ENCODE assay signal across 29 cellular contexts in the genomic region with DNA sequence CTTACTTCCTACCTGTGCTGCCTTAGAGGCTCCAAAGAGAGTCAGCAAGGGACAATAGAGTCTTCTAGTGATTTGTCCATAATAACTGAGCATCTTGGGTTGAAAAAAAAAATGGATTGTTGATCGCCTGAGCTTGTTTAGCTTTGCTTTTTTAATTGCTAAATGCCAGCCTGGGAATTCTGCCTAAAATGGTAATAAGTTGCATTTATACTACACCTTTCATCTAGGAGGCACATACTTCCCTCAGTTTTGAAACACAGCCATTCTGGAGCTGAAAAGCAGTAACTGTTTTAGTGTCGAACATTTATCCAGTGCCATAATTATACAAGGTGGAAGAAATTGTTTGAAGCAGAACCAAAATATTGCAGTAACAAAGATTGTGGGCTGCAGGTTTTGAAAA.
"Had no signal": no experiment of that assay in that cellular context is flagged by ENCODE, and none has a peak within 500 bp of the region (broad histone marks: within the 10 kb centered on the region; RNA-seq: fewer than 3 reads in every experiment).

No MANE protein-coding gene starts in this region.

- H3K4me3 ChIP-seq: ascending aorta, breast epithelium, cardiac muscle cell, coronary artery, dorsolateral prefrontal cortex had no signal

- H3K27me3 ChIP-seq: ascending aorta, breast epithelium, cardiac muscle cell, dorsolateral prefrontal cortex had no signal

- H3K4me1 Mint-ChIP-seq: activated CD4-positive, alpha-beta T cell treated with anti-CD3 and anti-CD28 coated beads for 36 hours; activated CD4-positive, alpha-beta T cell treated with anti-CD3 and anti-CD28 coated beads, Interleukin-2, amount 10 ng/mL, durations not matched to agents 24 days and 14 days; activated CD8-positive, alpha-beta memory T cell treated with anti-CD3 and anti-CD28 coated beads, Interleukin-2, amount 10 ng/mL, durations not matched to agents 7 days and 5 days; activated naive CD4-positive, alpha-beta T cell treated with anti-CD3 and anti-CD28 coated beads, Interleukin-2, amount 10 ng/mL, durations not matched to agents 7 days and 5 days; activated naive CD8-positive, alpha-beta T cell treated with anti-CD3 and anti-CD28 coated beads, Interleukin-2, amount 10 ng/mL, durations not matched to agents 7 days and 5 days; brain; central memory CD8-positive, alpha-beta T cell; endodermal cell had no signal

- H3K27me3 Mint-ChIP-seq: activated CD4-positive, alpha-beta memory T cell treated with anti-CD3 and anti-CD28 coated beads for 36 hours; activated CD4-positive, alpha-beta T cell treated with anti-CD3 and anti-CD28 coated beads for 36 hours; activated CD4-positive, alpha-beta T cell treated with anti-CD3 and anti-CD28 coated beads, Interleukin-2, amount 10 ng/mL, durations not matched to agents 24 days and 14 days; activated CD8-positive, alpha-beta memory T cell treated with anti-CD3 and anti-CD28 coated beads, Interleukin-2, amount 10 ng/mL, durations not matched to agents 7 days and 5 days; activated naive CD4-positive, alpha-beta T cell treated with anti-CD3 and anti-CD28 coated beads, Interleukin-2, amount 10 ng/mL, durations not matched to agents 7 days and 5 days; activated naive CD8-positive, alpha-beta T cell treated with anti-CD3 and anti-CD28 coated beads, Interleukin-2, amount 10 ng/mL, durations not matched to agents 7 days and 5 days; central memory CD8-positive, alpha-beta T cell; dendritic cell treated with granulocyte-macrophage colony-stimulating factor and Interleukin-4, amounts not matched to agents 40 ng/mL and 50 ng/mL, for 4 days had no signal

- H3K36me3 ChIP-seq: ascending aorta, breast epithelium, cardiac muscle cell had no signal

- H3K27ac ChIP-seq: ascending aorta, breast epithelium, cardiac muscle cell, coronary artery had no signal

- ATAC-seq: activated CD4-positive, alpha-beta T cell treated with anti-CD3 and anti-CD28 coated beads for 36 hours; activated CD8-positive, alpha-beta memory T cell treated with anti-CD3 and anti-CD28 coated beads, Interleukin-2, amount 10 ng/mL, durations not matched to agents 7 days and 5 days; activated CD8-positive, alpha-beta T cell treated with anti-CD3 and anti-CD28 coated beads, Interleukin-2, amount 10 ng/mL, durations not matched to agents 7 days and 5 days; activated naive CD4-positive, alpha-beta T cell treated with anti-CD3 and anti-CD28 coated beads, Interleukin-2, amount 50 U/mL, for 72 hours; activated T-cell treated with anti-CD3 and anti-CD28 coated beads, Interleukin-2, amount 50 U/mL, for 72 hours; esophagus mucosa had no signal

- H3K4me3 Mint-ChIP-seq: activated CD4-positive, alpha-beta memory T cell treated with anti-CD3 and anti-CD28 coated beads for 36 hours; activated CD4-positive, alpha-beta T cell treated with anti-CD3 and anti-CD28 coated beads for 36 hours; activated CD4-positive, alpha-beta T cell treated with anti-CD3 and anti-CD28 coated beads, Interleukin-2, amount 10 ng/mL, durations not matched to agents 24 days and 14 days; activated CD8-positive, alpha-beta memory T cell treated with anti-CD3 and anti-CD28 coated beads, Interleukin-2, amount 10 ng/mL, durations not matched to agents 7 days and 5 days; activated CD8-positive, alpha-beta T cell treated with anti-CD3 and anti-CD28 coated beads, Interleukin-2, amount 10 ng/mL, durations not matched to agents 7 days and 5 days; activated naive CD4-positive, alpha-beta T cell treated with anti-CD3 and anti-CD28 coated beads, Interleukin-2, amount 10 ng/mL, durations not matched to agents 7 days and 5 days; activated naive CD8-positive, alpha-beta T cell treated with anti-CD3 and anti-CD28 coated beads, Interleukin-2, amount 10 ng/mL, durations not matched to agents 7 days and 5 days; activated T-cell treated with anti-CD3 and anti-CD28 coated beads, Interleukin-2, amount 50 U/mL, for 72 hours; central memory CD8-positive, alpha-beta T cell; dendritic cell treated with granulocyte-macrophage colony-stimulating factor and Interleukin-4, amounts not matched to agents 40 ng/mL and 50 ng/mL, for 4 days; endodermal cell had no signal

- H3K4me1 ChIP-seq: ascending aorta, breast epithelium had no signal

- DNase-seq: activated CD4-positive, alpha-beta memory T cell treated with anti-CD3 and anti-CD28 coated beads for 36 hours; activated CD4-positive, alpha-beta T cell treated with anti-CD3 and anti-CD28 coated beads for 36 hours; activated CD4-positive, alpha-beta T cell treated with anti-CD3 and anti-CD28 coated beads, Interleukin-2, amount 10 ng/mL, durations not matched to agents 24 days and 14 days; activated CD4-positive, CD25-positive, alpha-beta regulatory T cell; activated CD4-positive, CD25-positive, alpha-beta regulatory T cell treated with anti-CD3 and anti-CD28 coated beads, Interleukin-2, amount 50 U/mL, for 72 hours; activated CD8-positive, alpha-beta memory T cell treated with anti-CD3 and anti-CD28 coated beads, Interleukin-2, amount 10 ng/mL, durations not matched to agents 7 days and 5 days; activated CD8-positive, alpha-beta memory T cell treated with anti-CD3 and anti-CD28 coated beads, Interleukin-2, amount 50 U/mL, for 4 hours; activated CD8-positive, alpha-beta T cell treated with anti-CD3 and anti-CD28 coated beads, Interleukin-2, amount 10 ng/mL, durations not matched to agents 7 days and 5 days; activated gamma-delta T cell; activated naive CD4-positive, alpha-beta T cell; activated naive CD4-positive, alpha-beta T cell treated with anti-CD3 and anti-CD28 coated beads, Interleukin-2, amount 10 ng/mL, durations not matched to agents 7 days and 5 days; activated naive CD8-positive, alpha-beta T cell treated with anti-CD3 and anti-CD28 coated beads, Interleukin-2, amount 10 ng/mL, durations not matched to agents 7 days and 5 days; activated T-cell treated with anti-CD3 and anti-CD28 coated beads, Interleukin-2, amount 50 U/mL, for 1 hour; activated T-cell treated with anti-CD3 and anti-CD28 coated beads, Interleukin-2, amount 50 U/mL, for 72 hours; dorsolateral prefrontal cortex; effector memory CD4-positive, alpha-beta T cell; endodermal cell; foreskin fibroblast; glutamatergic neuron; T-helper 2 cell had no signal

- H3K9me3 Mint-ChIP-seq: endodermal cell had no signal

- H3K27ac Mint-ChIP-seq: activated CD4-positive, alpha-beta memory T cell treated with anti-CD3 and anti-CD28 coated beads for 36 hours; activated CD4-positive, alpha-beta T cell treated with anti-CD3 and anti-CD28 coated beads for 36 hours; activated CD4-positive, alpha-beta T cell treated with anti-CD3 and anti-CD28 coated beads, Interleukin-2, amount 10 ng/mL, durations not matched to agents 24 days and 14 days; activated CD8-positive, alpha-beta memory T cell treated with anti-CD3 and anti-CD28 coated beads, Interleukin-2, amount 10 ng/mL, durations not matched to agents 7 days and 5 days; activated CD8-positive, alpha-beta T cell treated with anti-CD3 and anti-CD28 coated beads, Interleukin-2, amount 10 ng/mL, durations not matched to agents 7 days and 5 days; activated naive CD4-positive, alpha-beta T cell treated with anti-CD3 and anti-CD28 coated beads, Interleukin-2, amount 10 ng/mL, durations not matched to agents 7 days and 5 days; activated naive CD4-positive, alpha-beta T cell treated with anti-CD3 and anti-CD28 coated beads, Interleukin-2, amount 50 U/mL, for 72 hours; activated naive CD8-positive, alpha-beta T cell treated with anti-CD3 and anti-CD28 coated beads, Interleukin-2, amount 10 ng/mL, durations not matched to agents 7 days and 5 days; activated T-cell treated with anti-CD3 and anti-CD28 coated beads, Interleukin-2, amount 50 U/mL, for 72 hours; dendritic cell treated with granulocyte-macrophage colony-stimulating factor and Interleukin-4, amounts not matched to agents 40 ng/mL and 50 ng/mL, for 4 days; endodermal cell had no signal

- H3K36me3 Mint-ChIP-seq: activated CD4-positive, alpha-beta memory T cell treated with anti-CD3 and anti-CD28 coated beads for 36 hours; activated CD8-positive, alpha-beta memory T cell treated with anti-CD3 and anti-CD28 coated beads, Interleukin-2, amount 10 ng/mL, durations not matched to agents 7 days and 5 days; activated naive CD4-positive, alpha-beta T cell treated with anti-CD3 and anti-CD28 coated beads, Interleukin-2, amount 10 ng/mL, durations not matched to agents 7 days and 5 days; activated naive CD4-positive, alpha-beta T cell treated with anti-CD3 and anti-CD28 coated beads, Interleukin-2, amount 50 U/mL, for 72 hours; activated naive CD8-positive, alpha-beta T cell treated with anti-CD3 and anti-CD28 coated beads, Interleukin-2, amount 10 ng/mL, durations not matched to agents 7 days and 5 days; brain had no signal
